ENCODE assay signal across 8 cellular contexts in the genomic region with DNA sequence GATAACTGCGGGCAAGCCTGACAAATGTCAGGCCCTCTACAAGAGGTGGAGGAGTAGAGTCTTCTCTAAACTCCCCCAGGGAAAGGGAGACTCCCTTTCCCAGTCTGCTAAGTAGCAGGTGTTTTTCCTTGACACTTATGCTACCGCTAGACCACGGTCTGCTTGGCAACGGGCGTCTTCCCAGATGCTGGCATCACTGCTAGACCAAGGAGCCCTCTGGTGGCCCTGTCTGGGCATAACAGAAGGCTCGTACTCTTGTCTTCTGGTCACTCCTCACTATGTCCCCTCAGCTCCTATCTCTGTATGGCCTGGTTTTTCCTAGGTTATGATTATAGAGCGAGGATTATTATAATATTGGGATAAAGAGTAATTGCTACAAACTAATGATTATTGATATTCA. TPM values are rescaled to one million over a fixed set of nuclear protein-coding genes. Genes with fewer than 3 reads are reported as not detected.
DNase-seq lines count a peak whose midpoint lies in the region; ATAC-seq and TF ChIP-seq lines count a peak whose summit lies in the region.
"Not testable (repeated sequence)": the region's sequence is repeated elsewhere in the genome, so short reads cannot be mapped to it uniquely, and the experiment has no call there.

No MANE protein-coding gene starts in this region.

- H3K4me1 ChIP-seq in body of pancreas; smooth muscle cell (ENCODE audit: low read depth): not testable (repeated sequence)
- H3K4me1 ChIP-seq in lung (ENCODE audit: control insufficient read depth in 2 of 2, insufficient read depth in 2 of 2, low read length in 2 of 2): peaks cover 0 to 18% of the 10 kb centered on the region in 2 donors

- ATAC-seq in body of pancreas; lung (ENCODE audit: insufficient read depth, low FRiP score): not testable (repeated sequence)

- H3K79me2 ChIP-seq in smooth muscle cell (ENCODE audit: low read depth): not testable (repeated sequence)

- H3F3A ChIP-seq in smooth muscle cell (ENCODE audit: low read depth): not testable (repeated sequence)

- intact Hi-C loops in body of pancreas (cut with DNase I): loop anchor here (10.0 kb wide), 2 partner anchors 162 to 232 kb away; no protein-coding TSS in a partner anchor

- H3K4me2 ChIP-seq in smooth muscle cell: not testable (repeated sequence)

- not testable (repeated sequence) for TF ChIP-seq POLR2A in body of pancreas (IDR thresholded peaks at IDR 0.05)

- H3K27ac ChIP-seq in WERI-Rb-1; body of pancreas; lung (ENCODE audit: low read depth in 1 of 2, low read length in 1 of 2); smooth muscle cell (ENCODE audit: low read depth): not testable (repeated sequence)

- H3K36me3 ChIP-seq in WERI-Rb-1; body of pancreas (replicated peaks in 1 of 2; ENCODE audit: insufficient read depth in 1 of 2, low read depth in 2 of 2); smooth muscle cell (ENCODE audit: low read depth): not testable (repeated sequence)
- peaks cover 0 to 29% of the 10 kb centered on the region in 2 donors for H3K36me3 ChIP-seq in lung (ENCODE audit: control insufficient read depth in 2 of 2, insufficient read depth in 2 of 2, low read length in 2 of 2)

- not testable (repeated sequence) for DNase-seq in AG04449 (ENCODE audit: low read depth, low spot score); smooth muscle cell (lab: John Stamatoyannopoulos, UW; ENCODE audit: unreplicated experiment)
- peak in 2 of 3 experiments; percentile 18 to 19 for DNase-seq in NCI-H1417 (lab: John Stamatoyannopoulos, UW)
- peak; percentile 80 for DNase-seq in WERI-Rb-1
- peak; percentile 41 to 66 (median 48) for DNase-seq in body of pancreas
- peak; percentile 46 for DNase-seq in fibroblast of pulmonary artery (ENCODE audit: low read depth)
- peak; percentile 45 for DNase-seq in lung (ENCODE audit: low spot score)

- not testable (repeated sequence) for H4K20me1 ChIP-seq in smooth muscle cell (ENCODE audit: low read depth)

- not testable (repeated sequence) for H3K9ac ChIP-seq in smooth muscle cell (ENCODE audit: low read depth)

- 83 to 84% methylated on average over 7 of the region's 7 CpGs for WGBS in body of pancreas, 2 donors
- 75 to 82% methylated on average over 6 to 7 of the region's 7 CpGs for WGBS in lung, 2 donors
- WGBS in smooth muscle cell (ENCODE audit: low lambda C conversion rate): 71% methylated on average over 7 of the region's 7 CpGs

- CTCF ChIA-PET in AG04449 (lab: Yijun Ruan, JAX): interaction anchor here (0.8 to 23.1 kb wide), 8 partner anchors 9 to 230 kb away, joined by 3 to 679 read pairs (median 6); no protein-coding TSS in a partner anchor

- POLR2A ChIA-PET in AG04449 (lab: Yijun Ruan, JAX): not testable (repeated sequence)

- TF ChIP-seq CTCF in AG04449 (IDR thresholded peaks at IDR 0.05; ENCODE audit: insufficient read depth, low read length, missing control alignments) (peak; percentile 28), GM12872 (IDR thresholded peaks at IDR 0.05; ENCODE audit: insufficient read depth, low read depth, low read length) (peak; percentile 33; the same call in 1 of the 3 replicates), WERI-Rb-1 (IDR thresholded peaks at IDR 0.05; ENCODE audit: low read depth, low read length) (peak; percentile 51), body of pancreas (IDR thresholded peaks at IDR 0.05) (peak in 6 of 7 experiments; percentile 8 to 43 (median 32)), fibroblast of pulmonary artery (IDR thresholded peaks at IDR 0.05; ENCODE audit: low read length, missing control alignments) (peak; percentile 37), smooth muscle cell (IDR thresholded peaks at IDR 0.05; ENCODE audit: borderline replicate concordance, insufficient read depth, poor library complexity, severe bottlenecking) (peak; percentile 49)
- TF ChIP-seq CTCF in lung (IDR thresholded peaks at IDR 0.05; ENCODE audit: control extremely low read depth, extremely low read depth): not testable (repeated sequence)

- H3K4me3 ChIP-seq in AG04449 (ENCODE audit: low read depth, low read length); WERI-Rb-1 (ENCODE audit: low read depth, low read length); body of pancreas; fibroblast of pulmonary artery (replicated peaks; ENCODE audit: low read depth, low read length); lung; smooth muscle cell: not testable (repeated sequence)

- H3K9me3 ChIP-seq in WERI-Rb-1 (ENCODE audit: severe bottlenecking); body of pancreas; lung (ENCODE audit: control insufficient read depth in 2 of 2, insufficient read depth in 1 of 2, low read length in 1 of 2); smooth muscle cell (replicated peaks; ENCODE audit: low read depth): not testable (repeated sequence)

- not testable (repeated sequence) for H2AFZ ChIP-seq in smooth muscle cell (ENCODE audit: low read depth)

- not testable (repeated sequence) for H3K27me3 ChIP-seq in WERI-Rb-1 (ENCODE audit: insufficient read depth, low read depth, severe bottlenecking); body of pancreas; lung (ENCODE audit: control insufficient read depth, insufficient read depth); smooth muscle cell (ENCODE audit: low read depth)

RNA-seq across cellular contexts. Expression of a gene that starts 33.6 kb away (rescaled TPM):
- total RNA-seq in body of pancreas (10 to 100 TPM; 18.4 to 23.4 TPM), lung (10 to 100 TPM; 26.9 to 32.2 TPM), smooth muscle cell (25.0 and 25.9 TPM in 2 replicates)
- polyA plus RNA-seq in lung (10 to 100 TPM; 15.6 to 16.1 TPM), smooth muscle cell (23.9 and 27.9 TPM in 2 replicates)

RNA-seq across cellular contexts. Expression of a gene that starts 33.7 kb away (rescaled TPM):
- total RNA-seq in body of pancreas (10 to 100 TPM; 13.2 to 60.0 TPM), lung (10 to 100 TPM; 22.6 to 24.8 TPM), smooth muscle cell (16.6 and 18.7 TPM in 2 replicates)
- polyA plus RNA-seq in lung (1 to 10 TPM; 7.3 to 7.4 TPM), smooth muscle cell (5.0 and 8.4 TPM in 2 replicates)
